ENCODE assay signal across 8 cellular contexts in the genomic region with DNA sequence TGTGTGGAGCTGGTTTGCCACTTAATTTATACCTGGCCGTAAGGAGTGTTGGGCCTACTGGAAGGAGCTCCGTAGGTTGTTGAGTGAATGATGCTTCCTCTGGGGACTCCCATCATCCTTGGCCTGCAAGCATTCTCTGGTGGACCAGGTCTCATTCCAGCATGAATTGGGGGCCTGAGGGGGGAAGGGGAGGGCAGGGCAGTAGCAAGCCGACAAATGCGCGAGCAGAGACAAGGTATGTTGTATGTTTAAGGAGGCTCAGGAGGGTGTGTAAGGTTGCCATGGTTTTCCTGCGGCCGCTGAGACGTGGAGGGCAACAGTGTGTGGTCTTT. TPM values are rescaled to one million over a fixed set of nuclear protein-coding genes. Genes with fewer than 3 reads are reported as not detected.
DNase-seq lines count a peak whose midpoint lies in the region; ATAC-seq and TF ChIP-seq lines count a peak whose summit lies in the region.

No MANE protein-coding gene starts in this region.

- H4K20me1 ChIP-seq in DOHH2 (ENCODE audit: control insufficient read depth, insufficient read depth, low read depth, low read length) = no peaks in the 10 kb centered on the region

- H3K9me2 ChIP-seq in DOHH2 (replicated peaks; ENCODE audit: control insufficient read depth, low read length) = no peaks in the 10 kb centered on the region

- peak overlapping the region; percentile 96 to 97 for H3K27ac Mint-ChIP-seq in effector memory CD8-positive, alpha-beta T cell
- H3K27ac Mint-ChIP-seq in natural killer cell treated with Interleukin-12 subunit alpha and Interleukin-12 subunit beta and Interleukin-15 and Interleukin-18, amount 100 ng/mL, for 72 hours = peak overlapping the region; percentile 79 to 90

- H3K4me3 ChIP-seq in DOHH2 (ENCODE audit: low read length) (peak overlapping the region; percentile 73), NB4 (ENCODE audit: low read depth, low read length) (peak overlapping the region; percentile 78)

- H3K4me3 Mint-ChIP-seq in effector memory CD8-positive, alpha-beta T cell = peak overlapping the region; percentile 92
- H3K4me3 Mint-ChIP-seq in natural killer cell treated with Interleukin-12 subunit alpha and Interleukin-12 subunit beta and Interleukin-15 and Interleukin-18, amount 100 ng/mL, for 72 hours = peak overlapping the region; percentile 89

- H3K4me1 Mint-ChIP-seq in effector memory CD8-positive, alpha-beta T cell (ENCODE audit: low read depth in 2 of 2) = peaks cover 24 to 41% of the 10 kb centered on the region in 2 donors
- H3K4me1 Mint-ChIP-seq in natural killer cell treated with Interleukin-12 subunit alpha and Interleukin-12 subunit beta and Interleukin-15 and Interleukin-18, amount 100 ng/mL, for 72 hours (ENCODE audit: low read depth in 2 of 2) = peaks cover 24 to 36% of the 10 kb centered on the region in 2 donors

- H3K27ac ChIP-seq in DOHH2 (ENCODE audit: low read depth, low read length) = no peak overlapping the region

- H3K9me3 Mint-ChIP-seq in effector memory CD8-positive, alpha-beta T cell = peaks cover 6 to 10% of the 10 kb centered on the region in 2 donors
- H3K9me3 Mint-ChIP-seq in natural killer cell treated with Interleukin-12 subunit alpha and Interleukin-12 subunit beta and Interleukin-15 and Interleukin-18, amount 100 ng/mL, for 72 hours = peaks cover 17% of the 10 kb centered on the region

- no peak for ATAC-seq in effector memory CD8-positive, alpha-beta T cell (replicated peaks)
- ATAC-seq in natural killer cell treated with Interleukin-12 subunit alpha and Interleukin-12 subunit beta and Interleukin-15 and Interleukin-18, amount 100 ng/mL, for 72 hours = no peak
- ATAC-seq in HG03571 (IDR thresholded peaks at IDR 0.05; ENCODE audit: unreplicated experiment) (no peak), HG03039 (IDR thresholded peaks at IDR 0.05; ENCODE audit: unreplicated experiment) (no peak)

- H3K4me2 ChIP-seq in DOHH2 (ENCODE audit: low read length) = peak overlapping the region; percentile 66

- no peaks in the 10 kb centered on the region for H3K79me2 ChIP-seq in DOHH2 (ENCODE audit: control insufficient read depth, low read length)

- peaks cover 7 to 8% of the 10 kb centered on the region in 2 donors for H3K27me3 Mint-ChIP-seq in effector memory CD8-positive, alpha-beta T cell
- peaks cover 7 to 13% of the 10 kb centered on the region in 2 donors for H3K27me3 Mint-ChIP-seq in natural killer cell treated with Interleukin-12 subunit alpha and Interleukin-12 subunit beta and Interleukin-15 and Interleukin-18, amount 100 ng/mL, for 72 hours

- DNase-seq in NB4 (ENCODE audit: low read depth) = no peak
- no peak for DNase-seq in effector memory CD8-positive, alpha-beta T cell
- DNase-seq in natural killer cell treated with Interleukin-12 subunit alpha and Interleukin-12 subunit beta and Interleukin-15 and Interleukin-18, amount 100 ng/mL, for 72 hours (ENCODE audit: low spot score) = no peak
- no peak for DNase-seq in globus pallidus (ENCODE audit: low spot score)
- no peak for DNase-seq in D341Med (ENCODE audit: low spot score)

- peaks cover 12% of the 10 kb centered on the region for H3K4me1 ChIP-seq in DOHH2 (ENCODE audit: control insufficient read depth, low read length)

- peaks cover 36% of the 10 kb centered on the region for H3K36me3 Mint-ChIP-seq in effector memory CD8-positive, alpha-beta T cell (ENCODE audit: insufficient read depth)
- peaks cover 49% of the 10 kb centered on the region for H3K36me3 Mint-ChIP-seq in natural killer cell treated with Interleukin-12 subunit alpha and Interleukin-12 subunit beta and Interleukin-15 and Interleukin-18, amount 100 ng/mL, for 72 hours

- no peak for TF ChIP-seq POLR2A in NB4 (IDR thresholded peaks at IDR 0.05; ENCODE audit: extremely low read depth, insufficient read length)

- no peak for TF ChIP-seq CTCF in DOHH2 (IDR thresholded peaks at IDR 0.05; ENCODE audit: low read depth, low read length, poor library complexity, severe bottlenecking)
- TF ChIP-seq CTCF in NB4 (IDR thresholded peaks at IDR 0.05; ENCODE audit: low read depth, low read length) = no peak

- no peaks in the 10 kb centered on the region for H3F3A ChIP-seq in DOHH2 (ENCODE audit: control insufficient read depth, insufficient read depth)

- H3K27me3 ChIP-seq in DOHH2 (ENCODE audit: control insufficient read depth, low read length) = no peaks in the 10 kb centered on the region

- H3K36me3 ChIP-seq in DOHH2 (ENCODE audit: control insufficient read depth, low read length) = peaks cover 8% of the 10 kb centered on the region; the same call in 1 of the 2 replicates

- H3K9me3 ChIP-seq in DOHH2 (ENCODE audit: control insufficient read depth, insufficient read depth, low read length) = peaks cover 43% of the 10 kb centered on the region

RNA-seq across cellular contexts. Expression of gene ZNF264, which starts 0.7 kb away (rescaled TPM):
- 10 to 100 TPM; 40.0 to 40.6 TPM for total RNA-seq in natural killer cell treated with Interleukin-12 subunit alpha and Interleukin-12 subunit beta and Interleukin-15 and Interleukin-18, amount 100 ng/mL, for 72 hours

RNA-seq across cellular contexts. Expression of gene DUXA, which starts 24.7 kb away (rescaled TPM):
- total RNA-seq in natural killer cell treated with Interleukin-12 subunit alpha and Interleukin-12 subunit beta and Interleukin-15 and Interleukin-18, amount 100 ng/mL, for 72 hours = not detected

RNA-seq across cellular contexts. Expression of gene AURKC, which starts 38.8 kb away (rescaled TPM):
- total RNA-seq in natural killer cell treated with Interleukin-12 subunit alpha and Interleukin-12 subunit beta and Interleukin-15 and Interleukin-18, amount 100 ng/mL, for 72 hours = 1 to 10 TPM; 1.0 to 2.0 TPM

RNA-seq across cellular contexts. Expression of gene ZIM3, which starts 47.0 kb away (rescaled TPM):
- total RNA-seq in natural killer cell treated with Interleukin-12 subunit alpha and Interleukin-12 subunit beta and Interleukin-15 and Interleukin-18, amount 100 ng/mL, for 72 hours = not detected

RNA-seq across cellular contexts. Expression of gene ZNF805, which starts 48.4 kb away (rescaled TPM):
- total RNA-seq in natural killer cell treated with Interleukin-12 subunit alpha and Interleukin-12 subunit beta and Interleukin-15 and Interleukin-18, amount 100 ng/mL, for 72 hours = 10 to 100 TPM; 14.7 to 15.5 TPM
